Comparison of ENCODE assay signal across 8 cellular contexts in the genomic region with DNA sequence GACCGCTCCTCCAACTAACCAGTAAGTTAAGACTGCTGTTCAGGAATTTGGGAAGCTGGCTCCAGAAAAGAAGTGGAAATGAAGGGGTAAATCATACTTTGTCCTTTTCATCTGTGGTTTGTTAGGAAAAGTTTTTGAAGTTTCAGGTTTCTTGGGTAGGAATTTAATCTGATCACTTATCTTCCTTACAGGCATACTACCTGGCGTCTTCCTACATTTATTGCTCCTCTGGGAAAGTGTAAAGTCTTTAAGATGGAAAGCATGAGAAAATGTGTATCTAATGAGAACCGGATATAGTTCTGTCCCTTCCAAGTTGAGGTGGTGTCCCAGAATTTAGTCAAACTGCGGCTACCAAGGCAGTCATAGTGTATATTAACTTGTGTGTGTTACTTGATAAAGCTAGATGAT. TPM values are rescaled to one million over a fixed set of nuclear protein-coding genes. Genes with fewer than 3 reads are reported as not detected.
DNase-seq lines count a peak whose midpoint lies in the region; TF ChIP-seq lines count a peak whose summit lies in the region.

No MANE protein-coding gene starts in this region.

- H4K20me1 ChIP-seq in OCI-LY7 (ENCODE audit: insufficient read depth, low read length), result peaks cover 7% of the 10 kb centered on the region; the same call in 1 of the 2 replicates
- peaks cover 10% of the 10 kb centered on the region for H4K20me1 ChIP-seq in osteoblast (ENCODE audit: insufficient read depth, low read length)

- H3K36me3 ChIP-seq in Caco-2 (ENCODE audit: control insufficient read depth, insufficient read depth, low read length) (no peaks in the 10 kb centered on the region), OCI-LY7 (ENCODE audit: insufficient read depth, low read length) (0 out of 2 replicates have a peak, but pooled peaks cover 4% of the 10 kb centered on the region), osteoblast (ENCODE audit: insufficient read depth, low read length) (peaks cover 10% of the 10 kb centered on the region)

- H3K4me3 Mint-ChIP-seq in Caco-2 (ENCODE audit: unreplicated experiment), result peak overlapping the region; percentile 81

- CTCF ChIA-PET in Caco-2 (lab: Charles Lee) (no interaction called here), OCI-LY7 (lab: Charles Lee; ENCODE audit: unreplicated experiment) (interaction anchor here (0.9 to 1.1 kb wide), 3 partner anchors 85 to 189 kb away, joined by 3 read pairs; no protein-coding TSS in a partner anchor)

- H3K9me3 ChIP-seq in Caco-2 (no peaks in the 10 kb centered on the region), OCI-LY7 (ENCODE audit: low read length) (no peaks in the 10 kb centered on the region), osteoblast (ENCODE audit: low read depth, low read length) (no peaks in the 10 kb centered on the region)

- H3K4me3 ChIP-seq in Caco-2 (ENCODE audit: low read depth, low read length) (peak overlapping the region; percentile 96), OCI-LY7 (ENCODE audit: low read depth, low read length, poor library complexity, severe bottlenecking) (peak overlapping the region; percentile 84), osteoblast (ENCODE audit: insufficient read depth, low read length) (peak overlapping the region; percentile 92)

- H3K27ac ChIP-seq in OCI-LY7 (ENCODE audit: low read depth, low read length, poor library complexity, severe bottlenecking) (no peak overlapping the region), epithelial cell of prostate (peak overlapping the region; percentile 93), osteoblast (ENCODE audit: low read depth, low read length) (peak overlapping the region; percentile 76)

- POLR2A ChIA-PET in Caco-2 (lab: Charles Lee), result no interaction called here
- POLR2A ChIA-PET in OCI-LY7 (lab: Charles Lee), result interaction anchor here (0.5 to 2.0 kb wide), 10 partner anchors 14 to 198 kb away, joined by 3 to 9 read pairs (median 4); partner anchors contain the start of gene CCNH

- TF ChIP-seq CTCF in Caco-2 (IDR thresholded peaks at IDR 0.05; ENCODE audit: insufficient read depth in 1 of 2, low read depth in 1 of 2, low read length in 1 of 2, severe bottlenecking in 1 of 2, unreplicated experiment in 1 of 2), result no peak
- TF ChIP-seq CTCF in OCI-LY7 (conservative IDR thresholded peaks at IDR 0.05; ENCODE audit: low read length), result no peak
- TF ChIP-seq CTCF in osteoblast (IDR thresholded peaks at IDR 0.05; ENCODE audit: extremely low read depth, low read depth, low read length), result no peak

- no peaks in the 10 kb centered on the region for H3K9me2 ChIP-seq in OCI-LY7 (ENCODE audit: insufficient read depth, low read length)

- H3K4me1 Mint-ChIP-seq in Caco-2 (ENCODE audit: low read depth, unreplicated experiment), result peaks cover 13% of the 10 kb centered on the region

- TSS peak; percentile 65 for BruUV-seq in Caco-2 (replicated peaks; lab: Mats Ljungman, UMichigan)
- no TSS peak for BruUV-seq in OCI-LY7 (replicated peaks; lab: Mats Ljungman, UMichigan)

- no peaks in the 10 kb centered on the region for H3K27me3 Mint-ChIP-seq in Caco-2 (ENCODE audit: insufficient read depth, unreplicated experiment)

- H3K27me3 ChIP-seq in Caco-2 (replicated peaks; ENCODE audit: control insufficient read depth, insufficient read depth, low read length), result no peaks in the 10 kb centered on the region
- H3K27me3 ChIP-seq in osteoblast (ENCODE audit: insufficient read depth, low read length), result no peaks in the 10 kb centered on the region

- H3K9me3 Mint-ChIP-seq in Caco-2 (ENCODE audit: unreplicated experiment), result no peaks in the 10 kb centered on the region

- peak overlapping the region; percentile 81 for H3K4me2 ChIP-seq in OCI-LY7 (ENCODE audit: low read length)
- peak overlapping the region; percentile 86 for H3K4me2 ChIP-seq in osteoblast (ENCODE audit: insufficient read depth, low read length)

- DNase-seq in Caco-2, result no peak
- no peak for DNase-seq in OCI-LY7 (ENCODE audit: low spot score)
- DNase-seq in epithelial cell of prostate (ENCODE audit: low read depth, low spot score), result no peak
- peak; percentile 76 for DNase-seq in osteoblast (ENCODE audit: insufficient read length, low spot score, missing footprints)
- no peak for DNase-seq in NCI-H345 treated with DMSO at 0.1 percent for 48 hours (lab: John Stamatoyannopoulos, UW; ENCODE audit: unreplicated experiment)
- no peak for DNase-seq in inferior parietal cortex (ENCODE audit: extremely low spot score)
- DNase-seq in activated effector memory CD4-positive, alpha-beta T cell treated with Interleukin-2 at 50 U/mL for 16 hours, result no peak
- no peak for DNase-seq in HUDEP-2 (lab: John Stamatoyannopoulos, UW; ENCODE audit: unreplicated experiment in 76 of 76)

- peaks cover 40% of the 10 kb centered on the region for H3K79me2 ChIP-seq in OCI-LY7 (ENCODE audit: insufficient read depth, low read depth, low read length)
- H3K79me2 ChIP-seq in osteoblast (ENCODE audit: insufficient read depth, low read length), result peaks cover 62% of the 10 kb centered on the region

- intact Hi-C loops in Caco-2 (cut with micrococcal nuclease; ENCODE audit: unreplicated experiment) (loop anchor here (2.0 to 5.0 kb wide), 2 partner anchors 42 to 118 kb away; no protein-coding TSS in a partner anchor), OCI-LY7 (cut with micrococcal nuclease; ENCODE audit: unreplicated experiment) (loop anchor here (2.0 to 5.0 kb wide), 2 partner anchors 144 to 187 kb away; partner anchors contain the start of gene CCNH)

- H3K27ac Mint-ChIP-seq in Caco-2 (ENCODE audit: unreplicated experiment), result peak overlapping the region; percentile 83

- H2AFZ ChIP-seq in OCI-LY7 (ENCODE audit: low read length), result no peak overlapping the region; the same call in 1 of the 2 replicates
- peak overlapping the region; percentile 60 for H2AFZ ChIP-seq in osteoblast (ENCODE audit: low read length)

- peaks cover 27% of the 10 kb centered on the region for H3K36me3 Mint-ChIP-seq in Caco-2 (ENCODE audit: insufficient read depth, unreplicated experiment)

- H3K4me1 ChIP-seq in Caco-2, result peaks cover 6% of the 10 kb centered on the region
- peaks cover 16% of the 10 kb centered on the region for H3K4me1 ChIP-seq in OCI-LY7 (ENCODE audit: insufficient read depth, low read length, poor library complexity, severe bottlenecking)
- peaks cover 6% of the 10 kb centered on the region for H3K4me1 ChIP-seq in osteoblast (ENCODE audit: insufficient read depth, low read length)

RNA-seq across cellular contexts. Expression of gene RASA1, which starts 1.3 kb away (rescaled TPM):
- total RNA-seq in Caco-2 (2022), result 23.0 and 24.4 TPM in 2 replicates
- total RNA-seq in OCI-LY7 (2014; rRNA removed; shearing (Covaris generic)), result 17.1 and 18.1 TPM in 2 replicates
- total RNA-seq in OCI-LY7 (2022), result 27.3 and 31.2 TPM in 2 replicates
- total RNA-seq in osteoblast, result 42.4 and 43.8 TPM in 2 replicates
